ENCODE assay signal across 28 cellular contexts in the genomic region with DNA sequence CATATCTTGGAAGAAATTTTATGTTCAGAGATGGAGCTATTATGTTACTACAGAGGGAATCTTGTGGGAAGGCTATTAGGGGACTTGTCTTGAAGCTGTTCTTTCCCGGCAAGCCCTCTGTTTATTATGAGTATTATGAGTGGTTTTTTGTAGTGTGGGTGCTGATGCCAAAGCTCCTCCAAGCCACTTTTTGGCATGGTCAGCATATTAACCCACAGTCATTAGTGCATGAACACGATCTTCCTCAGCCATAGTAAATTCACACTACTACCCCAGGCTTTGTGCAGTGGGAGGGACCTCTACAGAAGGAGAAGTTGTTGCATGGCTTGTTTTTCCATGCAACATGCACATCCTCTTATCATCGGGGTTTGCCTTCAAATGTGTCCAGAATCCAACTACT. TPM values are rescaled to one million over a fixed set of nuclear protein-coding genes. Genes with fewer than 3 reads are reported as not detected.
"Had no signal": no experiment of that assay in that cellular context is flagged by ENCODE, and none has a peak within 500 bp of the region (broad histone marks: within the 10 kb centered on the region; RNA-seq: fewer than 3 reads in every experiment).

No MANE protein-coding gene starts in this region.

- H3K4me2 ChIP-seq: KMS-11 had no signal

- H3K9me3 ChIP-seq: adrenal gland, body of pancreas had no signal

- H3K4me1 ChIP-seq: adrenal gland, breast epithelium had no signal

- H3K27ac ChIP-seq: adrenal gland, body of pancreas, breast epithelium, KMS-11, VCaP had no signal

- H3K9ac ChIP-seq: KMS-11 had no signal

- ATAC-seq: activated naive CD4-positive, alpha-beta T cell treated with anti-CD3 and anti-CD28 coated beads, Interleukin-2, amount 50 U/mL, for 72 hours; activated T-cell treated with anti-CD3 and anti-CD28 coated beads, Interleukin-2, amount 50 U/mL, for 4 hours; body of pancreas had no signal

- H3K4me3 ChIP-seq: adrenal gland, body of pancreas, breast epithelium had no signal

- H3K27me3 ChIP-seq: body of pancreas, breast epithelium had no signal

- DNase-seq: activated B cell treated with CpG ODN at 0.5 μM for 24 hours; activated CD4-positive, alpha-beta memory T cell treated with anti-CD3 and anti-CD28 coated beads for 36 hours; activated CD4-positive, alpha-beta T cell treated with anti-CD3 and anti-CD28 coated beads for 4 hours; activated CD4-positive, alpha-beta T cell treated with anti-CD3 and anti-CD28 coated beads, Interleukin-2, amount 50 U/mL, for 1 hour; activated CD4-positive, CD25-positive, alpha-beta regulatory T cell treated with anti-CD3 and anti-CD28 coated beads, Interleukin-2, amount 50 U/mL, for 72 hours; activated CD8-positive, alpha-beta memory T cell treated with anti-CD3 and anti-CD28 coated beads, Interleukin-2, amount 50 U/mL, for 4 hours; activated gamma-delta T cell treated with Interleukin-2 at 50 U/mL for 16 hours; activated naive CD4-positive, alpha-beta T cell treated with anti-CD3 and anti-CD28 coated beads for 36 hours; activated T-cell treated with anti-CD3 and anti-CD28 coated beads for 4 hours; activated T-cell treated with anti-CD3 and anti-CD28 coated beads, Interleukin-2, amount 50 U/mL, for 4 hours; adrenal gland; body of pancreas; MM.1S; NCI-H1092; NCI-H1436 treated with DMSO at 0.1 percent for 48 hours; NCI-H1694 treated with DMSO at 0.1 percent for 48 hours; NCI-H2029; NCI-H345; NCI-H524 treated with DMSO at 0.1 percent for 48 hours; OCI-M1; Right ventricle myocardium superior; T1000 had no signal

- H3K36me3 ChIP-seq: adrenal gland, breast epithelium had no signal

RNA-seq across cellular contexts. Expression of a gene that starts 6.5 kb away (rescaled TPM):
- total RNA-seq: activated naive CD4-positive, alpha-beta T cell treated with anti-CD3 and anti-CD28 coated beads, Interleukin-2, amount 50 U/mL, for 72 hours; activated T-cell treated with anti-CD3 and anti-CD28 coated beads, Interleukin-2, amount 50 U/mL, for 4 hours; T-helper 1 cell treated with Interleukin-12 subunit alpha and Interleukin-12 subunit beta and Interleukin-4 antibody, amounts not matched to agents 30 ng/mL and 1 ng/mL, for 36 hours; T-helper 2 cell treated with Interferon-gamma antibody and Interleukin-4, amounts not matched to agents 100 ng/mL and 5 ng/mL, for 36 hours had no signal
